20 cellular contexts compared by ENCODE assay signal in the genomic region with DNA sequence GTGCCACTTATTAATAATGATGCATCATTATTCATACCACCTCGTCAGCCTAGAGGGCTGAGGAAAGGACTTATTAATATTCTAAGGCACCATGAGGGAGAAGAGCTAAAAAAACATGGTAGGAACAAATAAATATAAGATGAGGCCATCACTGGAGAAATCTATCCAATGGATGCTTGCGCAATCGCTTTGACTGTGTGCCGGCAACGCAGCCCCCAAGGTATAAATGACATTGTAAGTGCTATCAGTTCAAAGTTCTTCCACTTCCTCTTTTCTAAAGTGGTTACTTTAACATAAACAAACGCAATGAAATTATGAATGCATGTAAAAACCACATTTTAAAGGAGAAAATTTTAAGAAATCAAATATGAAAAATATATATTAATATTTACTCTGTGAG.
DNase-seq lines count a peak whose midpoint lies in the region; ATAC-seq and TF ChIP-seq lines count a peak whose summit lies in the region.
"Had no signal": no experiment of that assay in that cellular context is flagged by ENCODE, and none has a peak within 500 bp of the region (broad histone marks: within the 10 kb centered on the region; RNA-seq: fewer than 3 reads in every experiment).

No MANE protein-coding gene starts in this region.

- H3K36me3 ChIP-seq in breast epithelium, result no peaks in the 10 kb centered on the region
- H3K36me3 ChIP-seq in Karpas-422 (ENCODE audit: insufficient read depth, low read length), result peaks cover 4% of the 10 kb centered on the region; the same call in 1 of the 2 replicates
- peaks cover 0 to 56% (median 6%) of the 10 kb centered on the region in 6 donors for H3K36me3 ChIP-seq in spleen
- H3K36me3 ChIP-seq in WERI-Rb-1, result peaks cover 7% of the 10 kb centered on the region

- H3K4me1 Mint-ChIP-seq in MCF 10A (ENCODE audit: insufficient read depth, unreplicated experiment), result no peaks in the 10 kb centered on the region

- WGBS in spleen, 5 donors, result 94 to 98% (median 97%) methylated on average over 6 of the region's 6 CpGs

- peak; percentile 71 for ATAC-seq in HG02678 (IDR thresholded peaks at IDR 0.05; ENCODE audit: unreplicated experiment)

- no peak overlapping the region for H3K27ac Mint-ChIP-seq in MCF 10A (ENCODE audit: low read depth, unreplicated experiment)
- H3K27ac Mint-ChIP-seq: CD4-positive, alpha-beta T cell; H9; IgD-negative memory B cell had no signal

- H3K4me3 ChIP-seq in breast epithelium (no peak overlapping the region), Karpas-422 (ENCODE audit: low read length) (peak overlapping the region; percentile 47), spleen (no peak overlapping the region), WERI-Rb-1 (ENCODE audit: low read depth, low read length) (no peak overlapping the region)

- H3K4me2 ChIP-seq in Karpas-422 (ENCODE audit: low read depth, low read length, poor library complexity, severe bottlenecking), result peak overlapping the region; percentile 62
- H3K4me2 ChIP-seq: KMS-11 had no signal

- no peaks in the 10 kb centered on the region for H4K20me1 ChIP-seq in Karpas-422 (ENCODE audit: insufficient read depth, low read depth, low read length)

- BruUV-seq in MCF 10A (replicated peaks; lab: Mats Ljungman, UMichigan), result TSS peak; percentile 18

- CTCF ChIA-PET in MCF 10A (lab: Yijun Ruan, JAX), result no interaction called here

- POLR2A ChIA-PET in MCF 10A (lab: Yijun Ruan, JAX), result no interaction called here

- no peaks in the 10 kb centered on the region for H3K9me3 Mint-ChIP-seq in MCF 10A (ENCODE audit: unreplicated experiment)
- H3K9me3 Mint-ChIP-seq: CD4-positive, alpha-beta T cell; H9; IgD-negative memory B cell had no signal

- no peaks in the 10 kb centered on the region for H3K27me3 Mint-ChIP-seq in MCF 10A (ENCODE audit: insufficient read depth, unreplicated experiment)
- H3K27me3 Mint-ChIP-seq: CD4-positive, alpha-beta T cell; IgD-negative memory B cell had no signal

- intact Hi-C loops in MCF 10A (cut with micrococcal nuclease) (no loop called here), breast epithelium (cut with DNase I; ENCODE audit: low total_unique reads) (no loop called here), spleen (cut with DNase I; ENCODE audit: low total_unique reads) (no loop called here)

- H3K9me3 ChIP-seq in breast epithelium, result no peaks in the 10 kb centered on the region
- no peaks in the 10 kb centered on the region for H3K9me3 ChIP-seq in Karpas-422 (ENCODE audit: low read length)
- H3K9me3 ChIP-seq in spleen, result no peaks in the 10 kb centered on the region
- H3K9me3 ChIP-seq in WERI-Rb-1 (ENCODE audit: severe bottlenecking), result no peaks in the 10 kb centered on the region
- H3K9me3 ChIP-seq: Caco-2 had no signal

- TF ChIP-seq CTCF in MCF 10A (IDR thresholded peaks at IDR 0.05; ENCODE audit: unreplicated experiment) (no peak), breast epithelium (IDR thresholded peaks at IDR 0.05) (no peak), spleen (IDR thresholded peaks at IDR 0.05 in 8 of 11, conservative IDR thresholded peaks at IDR 0.05 in 3 of 11) (no peak), GM10266 (IDR thresholded peaks at IDR 0.05; ENCODE audit: control insufficient read depth, insufficient read depth, low read depth, missing control alignments) (no peak), WERI-Rb-1 (IDR thresholded peaks at IDR 0.05; ENCODE audit: low read depth, low read length) (no peak)

- H3K27ac ChIP-seq in breast epithelium (no peak overlapping the region), Karpas-422 (ENCODE audit: low read length) (peak overlapping the region; percentile 93), spleen (no peak overlapping the region), WERI-Rb-1 (no peak overlapping the region)
- H3K27ac ChIP-seq: C4-2B, HL-60, KMS-11 had no signal

- no peaks in the 10 kb centered on the region for H3K9me2 ChIP-seq in Karpas-422 (replicated peaks; ENCODE audit: insufficient read depth, low read length)

- H3K9ac ChIP-seq in Karpas-422 (ENCODE audit: low read length), result peak overlapping the region; percentile 37
- H3K9ac ChIP-seq: KMS-11 had no signal

- DNase-seq in MCF 10A (ENCODE audit: unreplicated experiment) (no peak), breast epithelium (ENCODE audit: low spot score in 2 of 2) (no peak), Karpas-422 (peak; percentile 87), islet precursor cell (peak; percentile 3), spleen (no peak), GM10266 (ENCODE audit: extremely low spot score) (no peak), WERI-Rb-1 (no peak)
- DNase-seq: ACHN; Caco-2; CD4-positive, alpha-beta T cell; DMS153; DMS79; GDM1; GOT3; H9 had no signal

- H2AFZ ChIP-seq in Karpas-422 (ENCODE audit: low read length), result no peak overlapping the region

- no peak for TF ChIP-seq POLR2A in breast epithelium (IDR thresholded peaks at IDR 0.05)
- no peak for TF ChIP-seq POLR2A in spleen (IDR thresholded peaks at IDR 0.05)

- no peaks in the 10 kb centered on the region for H3K27me3 ChIP-seq in breast epithelium
- H3K27me3 ChIP-seq in Karpas-422 (ENCODE audit: low read length), result no peaks in the 10 kb centered on the region
- H3K27me3 ChIP-seq in spleen (replicated peaks in 1 of 7), result no peaks in the 10 kb centered on the region
- no peaks in the 10 kb centered on the region for H3K27me3 ChIP-seq in WERI-Rb-1 (ENCODE audit: insufficient read depth, low read depth, severe bottlenecking)

- peaks cover 13% of the 10 kb centered on the region for H3K36me3 Mint-ChIP-seq in MCF 10A (ENCODE audit: insufficient read depth, unreplicated experiment)

- no peak overlapping the region for H3K4me3 Mint-ChIP-seq in MCF 10A (ENCODE audit: unreplicated experiment)
- H3K4me3 Mint-ChIP-seq: CD4-positive, alpha-beta T cell; H9 had no signal

- H3K79me2 ChIP-seq in Karpas-422 (ENCODE audit: low read length), result peaks cover 45% of the 10 kb centered on the region

- H3K4me1 ChIP-seq in breast epithelium (no peaks in the 10 kb centered on the region), Karpas-422 (ENCODE audit: low read length) (peaks cover 30% of the 10 kb centered on the region), spleen (no peaks in the 10 kb centered on the region)
- H3K4me1 ChIP-seq: Caco-2 had no signal

Comparison
In these comparisons a context has a peak if more than half of its experiments do, and no peak if none do; other contexts are left out.
1. DNase-seq: peak in Karpas-422 (single experiment) and islet precursor cell (single experiment); none in MCF 10A (single experiment), breast epithelium (0 of 2), spleen (single experiment), GM10266 (single experiment) and WERI-Rb-1 (single experiment).